12 cellular contexts compared by ENCODE assay signal in genomic region chr17:14748036-14748715, GRCh38.
DNase-seq lines count a peak whose midpoint lies in the region; ATAC-seq, FAIRE-seq and TF ChIP-seq lines count a peak whose summit lies in the region.
"Had no signal": no experiment of that assay in that cellular context is flagged by ENCODE, and none has a peak within 500 bp of the region (broad histone marks: within the 10 kb centered on the region; RNA-seq: fewer than 3 reads in every experiment).

No MANE protein-coding gene starts in this region.

- H3K27me3 ChIP-seq in RWPE2 (ENCODE audit: insufficient read depth, poor library complexity, severe bottlenecking) = no peaks in the 10 kb centered on the region
- no peaks in the 10 kb centered on the region for H3K27me3 ChIP-seq in Karpas-422 (ENCODE audit: low read length)

- H3K27ac ChIP-seq in RWPE2 (ENCODE audit: poor library complexity, severe bottlenecking) (no peak overlapping the region), Karpas-422 (ENCODE audit: low read length) (no peak overlapping the region)

- H3K9ac ChIP-seq in Karpas-422 (ENCODE audit: low read length) = no peak overlapping the region

- H3K4me1 ChIP-seq in RWPE2 (ENCODE audit: insufficient read depth, poor library complexity, severe bottlenecking) = peaks cover 12% of the 10 kb centered on the region
- H3K4me1 ChIP-seq in Karpas-422 (ENCODE audit: low read length) = no peaks in the 10 kb centered on the region

- ATAC-seq in HG02938 (IDR thresholded peaks at IDR 0.05; ENCODE audit: unreplicated experiment) (peak; percentile 71), RWPE2 (ENCODE audit: low read depth) (peak; percentile 77), HG02840 (IDR thresholded peaks at IDR 0.05; ENCODE audit: low FRiP score, unreplicated experiment) (no peak)
- ATAC-seq: T-cell had no signal

- H3K9me2 ChIP-seq in Karpas-422 (replicated peaks; ENCODE audit: insufficient read depth, low read length) = no peaks in the 10 kb centered on the region

- no peak for FAIRE-seq in urothelium cell line (lab: Jason Lieb, UNC)

- no peak overlapping the region for H2AFZ ChIP-seq in Karpas-422 (ENCODE audit: low read length)

- H3K36me3 ChIP-seq in RWPE2 (ENCODE audit: low read depth) (no peaks in the 10 kb centered on the region), Karpas-422 (ENCODE audit: insufficient read depth, low read length) (no peaks in the 10 kb centered on the region)

- TF ChIP-seq CTCF in RWPE2 (IDR thresholded peaks at IDR 0.05; ENCODE audit: poor library complexity, severe bottlenecking) = no peak

- DNase-seq in stimulated activated CD4-positive, alpha-beta T cell treated with anti-CD3 and anti-CD28 coated beads, Interleukin-15, amount 100 ng/mL, for 24 hours = peak; percentile 18
- no peak for DNase-seq in stimulated activated CD4-positive, alpha-beta T cell treated with anti-CD3 and anti-CD28 coated beads, Interleukin-4, amount 100 ng/mL, for 1 hour
- DNase-seq in RWPE2 (ENCODE audit: low spot score) = no peak
- peak; percentile 27 for DNase-seq in urothelium cell line (ENCODE audit: low spot score)
- DNase-seq in Karpas-422 = no peak
- no peak for DNase-seq in DMS53 (lab: John Stamatoyannopoulos, UW)
- DNase-seq: activated naive CD4-positive, alpha-beta T cell treated with Interleukin-2 at 50 U/mL for 16 hours; CD4-positive, alpha-beta memory T cell; NCI-H1105; T-cell had no signal

- H3K79me2 ChIP-seq in Karpas-422 (ENCODE audit: low read length) = no peaks in the 10 kb centered on the region

- no peak overlapping the region for H3K4me2 ChIP-seq in Karpas-422 (ENCODE audit: low read depth, low read length, poor library complexity, severe bottlenecking)

- no peaks in the 10 kb centered on the region for H3K9me3 ChIP-seq in RWPE2 (ENCODE audit: severe bottlenecking)
- no peaks in the 10 kb centered on the region for H3K9me3 ChIP-seq in Karpas-422 (ENCODE audit: low read length)

- H4K20me1 ChIP-seq in Karpas-422 (ENCODE audit: insufficient read depth, low read depth, low read length) = no peaks in the 10 kb centered on the region

- H3K4me3 ChIP-seq in RWPE2 (ENCODE audit: severe bottlenecking) (no peak overlapping the region), Karpas-422 (ENCODE audit: low read length) (no peak overlapping the region)

Comparison
In these comparisons a context has a peak if more than half of its experiments do, and no peak if none do; other contexts are left out.
1. DNase-seq: peak in stimulated activated CD4-positive, alpha-beta T cell treated with anti-CD3 and anti-CD28 coated beads, Interleukin-15, amount 100 ng/mL, for 24 hours (single experiment) and urothelium cell line (single experiment); none in stimulated activated CD4-positive, alpha-beta T cell treated with anti-CD3 and anti-CD28 coated beads, Interleukin-4, amount 100 ng/mL, for 1 hour (single experiment), RWPE2 (single experiment), Karpas-422 (single experiment) and DMS53 (single experiment).